Comparison of ENCODE assay signal across 8 cellular contexts in the genomic region with DNA sequence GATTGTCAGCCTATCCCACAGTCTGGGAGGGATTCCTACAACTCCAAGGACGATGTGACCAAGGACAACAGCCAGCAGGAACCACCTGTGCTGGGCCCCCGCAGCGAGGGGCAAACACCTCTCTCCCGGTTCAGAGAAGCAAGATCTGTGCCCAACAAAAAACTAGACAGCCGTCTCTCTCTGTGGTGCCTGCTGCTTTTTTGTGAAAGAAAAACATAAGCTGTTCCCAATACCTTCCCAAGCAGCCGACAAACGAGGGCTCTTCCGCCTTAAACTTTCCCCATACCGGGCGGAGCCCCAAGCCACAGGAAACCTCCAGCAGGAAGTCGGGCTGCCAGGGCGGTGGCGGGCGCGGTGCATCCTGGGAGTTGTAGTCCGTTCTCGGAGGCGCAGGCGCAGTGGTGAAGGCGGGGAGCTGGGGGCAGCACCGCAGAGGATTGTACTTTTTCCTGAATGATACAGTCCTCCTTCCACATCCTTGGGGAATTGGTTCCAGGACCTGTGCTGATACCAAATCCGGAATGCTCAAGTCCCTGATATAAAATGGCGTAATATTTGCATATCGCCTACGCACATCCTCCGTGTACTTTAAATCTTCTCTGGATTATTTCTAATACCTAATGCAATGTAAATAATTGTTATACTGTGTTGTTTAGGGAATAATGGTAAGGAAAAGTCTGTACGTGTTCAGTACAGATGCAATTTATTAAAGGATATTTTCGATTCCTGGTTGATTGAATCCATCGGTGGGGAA.
DNase-seq lines count a peak whose midpoint lies in the region; ATAC-seq and TF ChIP-seq lines count a peak whose summit lies in the region.

No MANE protein-coding gene starts in this region.

- peak; percentile 96 for TF ChIP-seq POLR2A in erythroblast (IDR thresholded peaks at IDR 0.05; ENCODE audit: low read length)

- DNase-seq in DMS114 treated with DMSO at 0.1 percent for 48 hours (lab: John Stamatoyannopoulos, UW; ENCODE audit: unreplicated experiment): peak; percentile 93
- DNase-seq in OCI-M2 (lab: John Stamatoyannopoulos, UW; ENCODE audit: unreplicated experiment): peak; percentile 82
- DNase-seq in activated T-cell treated with anti-CD3 and anti-CD28 coated beads, Interleukin-2, amount 50 U/mL, for 1 hour: peak; percentile 94
- DNase-seq in erythroblast (lab: John Stamatoyannopoulos, UW): peak; percentile 91 to 95
- DNase-seq in mucosa of gallbladder (ENCODE audit: low spot score): peak; percentile 97
- DNase-seq in stimulated activated CD8-positive, alpha-beta memory T cell treated with anti-CD3 and anti-CD28 coated beads, Interleukin-4, amount 100 ng/mL, for 24 hours (ENCODE audit: low read depth): peak; percentile 89

- TF ChIP-seq EP300 in Ishikawa (IDR thresholded peaks at IDR 0.05; ENCODE audit: borderline replicate concordance): no peak

- no peak for TF ChIP-seq RAD21 in Ishikawa (IDR thresholded peaks at IDR 0.05; ENCODE audit: low read depth)

- ATAC-seq in GM21576 (IDR thresholded peaks at IDR 0.05; ENCODE audit: unreplicated experiment): peak; percentile 59

TF ChIP-seq in Ishikawa, 13 proteins besides CTCF, POLR2A, EP300 and RAD21:
- TF ChIP-seq NFIC (IDR thresholded peaks at IDR 0.05) (peak; percentile 29; the same call in 1 of the 2 replicates), TEAD4 (IDR thresholded peaks at IDR 0.05) (no peak; the same call in 1 of the 2 replicates), TAF1 (IDR thresholded peaks at IDR 0.05; ENCODE audit: low read depth) (peak; percentile 83), TCF12 (IDR thresholded peaks at IDR 0.05; ENCODE audit: low read depth) (peak; percentile 66), CEBPB (IDR thresholded peaks at IDR 0.05) (no peak), EGR1 (IDR thresholded peaks at IDR 0.05) (0 out of 2 replicates have a peak, but pooled peaks have one; percentile 41), CREB1 (IDR thresholded peaks at IDR 0.05; ENCODE audit: low read depth) (peak; percentile 20; the same call in 1 of the 2 replicates)
- TF ChIP-seq, protein P1, sequence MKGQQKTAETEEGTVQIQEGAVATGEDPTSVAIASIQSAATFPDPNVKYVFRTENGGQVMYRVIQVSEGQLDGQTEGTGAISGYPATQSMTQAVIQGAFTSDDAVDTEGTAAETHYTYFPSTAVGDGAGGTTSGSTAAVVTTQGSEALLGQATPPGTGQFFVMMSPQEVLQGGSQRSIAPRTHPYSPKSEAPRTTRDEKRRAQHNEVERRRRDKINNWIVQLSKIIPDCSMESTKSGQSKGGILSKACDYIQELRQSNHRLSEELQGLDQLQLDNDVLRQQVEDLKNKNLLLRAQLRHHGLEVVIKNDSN (IDR thresholded peaks at IDR 0.05): no peak; the same call in 1 of the 2 replicates
- TF ChIP-seq, protein P2, sequence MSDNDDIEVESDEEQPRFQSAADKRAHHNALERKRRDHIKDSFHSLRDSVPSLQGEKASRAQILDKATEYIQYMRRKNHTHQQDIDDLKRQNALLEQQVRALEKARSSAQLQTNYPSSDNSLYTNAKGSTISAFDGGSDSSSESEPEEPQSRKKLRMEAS (IDR thresholded peaks at IDR 0.05): peak; percentile 9; the same call in 1 of the 2 replicates

Comparison
In these comparisons a context has a peak if more than half of its experiments do, and no peak if none do; other contexts are left out.
1. Peak in every context shown above with its lines: DNase-seq and ATAC-seq.